In the genomic region with DNA sequence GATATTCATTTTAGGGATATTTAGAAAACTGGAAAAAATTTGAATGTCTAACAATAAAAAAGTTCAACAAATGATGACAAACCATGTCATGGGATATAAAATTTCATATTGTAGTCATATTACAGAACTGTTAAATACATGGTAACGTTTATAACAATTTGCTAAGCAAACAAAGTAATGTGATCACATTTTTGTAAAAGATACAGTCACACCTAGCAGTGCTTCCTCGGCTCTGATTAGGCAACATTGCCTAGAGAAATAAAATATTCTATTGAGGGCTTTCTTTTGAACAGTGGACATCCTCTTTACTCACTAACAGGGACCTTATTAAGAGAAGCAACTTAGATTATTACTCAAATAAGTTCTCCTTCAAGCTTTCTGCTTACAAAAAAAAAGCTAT, we compare ENCODE assay signal across 27 cellular contexts.
"Had no signal": no experiment of that assay in that cellular context is flagged by ENCODE, and none has a peak within 500 bp of the region (broad histone marks: within the 10 kb centered on the region; RNA-seq: fewer than 3 reads in every experiment).

No MANE protein-coding gene starts in this region.

- FAIRE-seq: colon, endothelial cell of umbilical vein, islet of Langerhans, keratinocyte had no signal

- H3K27ac ChIP-seq: coronary artery, dorsolateral prefrontal cortex, epithelial cell of prostate, esophagus squamous epithelium, gastrocnemius medialis, heart right ventricle, left lung, lower lobe of right lung had no signal

- ATAC-seq: esophagus mucosa, gastrocnemius medialis, heart right ventricle, left cardiac atrium, left lung, left ventricle myocardium superior, lower lobe of right lung, mucosa of descending colon had no signal

- H3K36me3 ChIP-seq: esophagus squamous epithelium, gastrocnemius medialis, heart right ventricle, left lung, lower lobe of right lung had no signal

- H3K27me3 ChIP-seq: esophagus squamous epithelium, gastrocnemius medialis, heart right ventricle, left lung had no signal

- H3K4me3 ChIP-seq: coronary artery, dorsolateral prefrontal cortex, esophagus squamous epithelium, gastrocnemius medialis, heart right ventricle, left lung, lower lobe of right lung, mucosa of descending colon had no signal

- H3K9me3 ChIP-seq: esophagus squamous epithelium, gastrocnemius medialis, heart right ventricle, left lung, lower lobe of right lung, mucosa of descending colon had no signal

- DNase-seq: dermis blood vessel endothelial cell; dorsolateral prefrontal cortex; effector CD4-positive, alpha-beta T cell; effector memory CD4-positive, alpha-beta T cell; erythroblast; esophagus squamous epithelium; foreskin fibroblast; foreskin melanocyte; gastrocnemius medialis; glutamatergic neuron; head of caudate nucleus; heart right ventricle; hippocampal formation; left cardiac atrium; left lung; left ventricle myocardium superior; lower lobe of right lung; mesenchymal stem cell; mucosa of descending colon; naive B cell had no signal

- H3K4me1 ChIP-seq: esophagus squamous epithelium, gastrocnemius medialis, heart right ventricle, left lung, lower lobe of right lung had no signal
